In genomic region chr20:5947276-5947675, GRCh38 we compare ENCODE assay signal across 15 cellular contexts. TPM values are rescaled to one million over a fixed set of nuclear protein-coding genes. Genes with fewer than 3 reads are reported as not detected.
DNase-seq lines count a peak whose midpoint lies in the region; ATAC-seq, FAIRE-seq and TF ChIP-seq lines count a peak whose summit lies in the region.
"Had no signal": no experiment of that assay in that cellular context is flagged by ENCODE, and none has a peak within 500 bp of the region (broad histone marks: within the 10 kb centered on the region; RNA-seq: fewer than 3 reads in every experiment).

No MANE protein-coding gene starts in this region.

- peak overlapping the region in 2 of 7 donors; percentile 4 to 58 for H3K4me3 Mint-ChIP-seq in CD8-positive, alpha-beta memory T cell
- H3K4me3 Mint-ChIP-seq in activated T-cell treated with anti-CD3 and anti-CD28 coated beads, Interleukin-2, amount 50 U/mL, for 4 hours = peak overlapping the region; percentile 99

- peaks cover 32% of the 10 kb centered on the region for H3K4me1 ChIP-seq in CD8-positive, alpha-beta memory T cell (ENCODE audit: insufficient read depth, low read length)
- H3K4me1 ChIP-seq in neutrophil (ENCODE audit: control insufficient read depth in 1 of 2, insufficient read depth in 1 of 2, low read depth in 1 of 2, low read length in 1 of 2) = peaks cover 49 to 51% of the 10 kb centered on the region in 2 experiments
- no peaks in the 10 kb centered on the region for H3K4me1 ChIP-seq in mesenchymal stem cell (ENCODE audit: control insufficient read depth, insufficient read depth, low read depth, low read length)
- H3K4me1 ChIP-seq in gastroesophageal sphincter = peaks cover 0 to 27% (median 13%) of the 10 kb centered on the region in 3 donors

- H2BK15ac ChIP-seq in mesenchymal stem cell (ENCODE audit: low read depth, poor library complexity, severe bottlenecking) = no peak overlapping the region

- CTCF ChIA-PET in CD8-positive, alpha-beta memory T cell (lab: Charles Lee) = no interaction called here

- H3K9ac ChIP-seq in mesenchymal stem cell (ENCODE audit: low read length) = no peak overlapping the region

- H3K36me3 Mint-ChIP-seq in CD8-positive, alpha-beta memory T cell = peaks cover 0 to 68% (median 28%) of the 10 kb centered on the region in 3 donors
- H3K36me3 Mint-ChIP-seq in activated T-cell treated with anti-CD3 and anti-CD28 coated beads, Interleukin-2, amount 50 U/mL, for 4 hours (ENCODE audit: insufficient read depth) = peaks cover 53% of the 10 kb centered on the region

- peaks cover 30% of the 10 kb centered on the region for H3K79me1 ChIP-seq in mesenchymal stem cell (replicated peaks; ENCODE audit: low read length, poor library complexity, severe bottlenecking)

- H3K14ac ChIP-seq in mesenchymal stem cell (ENCODE audit: low read length in 2 of 2) = no peak overlapping the region

- whole genome bisulfite sequencing in mesenchymal stem cell = 94% methylated on average over 6 of the region's 6 CpGs
- 84% methylated on average over 5 to 6 of the region's 6 CpGs for WGBS in gastroesophageal sphincter (ENCODE audit: low coverage in 1 of 2), 2 donors

- no peaks in the 10 kb centered on the region for H3K27me3 ChIP-seq in CD8-positive, alpha-beta memory T cell (ENCODE audit: insufficient read depth, low read length, poor library complexity, severe bottlenecking)
- H3K27me3 ChIP-seq in neutrophil = no peaks in the 10 kb centered on the region
- no peaks in the 10 kb centered on the region for H3K27me3 ChIP-seq in mesenchymal stem cell (ENCODE audit: control insufficient read depth in 1 of 2, insufficient read depth in 1 of 2, low read length in 2 of 2)
- no peaks in the 10 kb centered on the region for H3K27me3 ChIP-seq in gastroesophageal sphincter
- H3K27me3 ChIP-seq: spleen had no signal

- H3K4ac ChIP-seq in mesenchymal stem cell (ENCODE audit: low read depth in 1 of 2, low read length in 2 of 2) = no peak overlapping the region

- FAIRE-seq in HTR-8/SVneo (lab: Jason Lieb, UNC) = peak; percentile 13
- FAIRE-seq: GM19239, H54 had no signal

- H2BK120ac ChIP-seq in mesenchymal stem cell (ENCODE audit: low read depth, low read length) = no peak overlapping the region

- H3K18ac ChIP-seq in mesenchymal stem cell (ENCODE audit: low read depth in 1 of 2, low read length in 2 of 2) = no peak overlapping the region

- no peak overlapping the region for H2AK5ac ChIP-seq in mesenchymal stem cell (ENCODE audit: low read length, severe bottlenecking)

- POLR2A ChIA-PET in CD8-positive, alpha-beta memory T cell (lab: Charles Lee) = no interaction called here

- H3K27ac Mint-ChIP-seq in CD8-positive, alpha-beta memory T cell = peak overlapping the region; percentile 14 to 79 (median 52)

- H3K4me1 Mint-ChIP-seq in CD8-positive, alpha-beta memory T cell = peaks cover 48 to 60% (median 57%) of the 10 kb centered on the region in 3 donors
- peaks cover 54% of the 10 kb centered on the region for H3K4me1 Mint-ChIP-seq in activated T-cell treated with anti-CD3 and anti-CD28 coated beads, Interleukin-2, amount 50 U/mL, for 4 hours (ENCODE audit: low read depth)

- no peak overlapping the region for H3K4me2 ChIP-seq in mesenchymal stem cell (ENCODE audit: low read length, poor library complexity, severe bottlenecking)

- H3K23ac ChIP-seq in mesenchymal stem cell (ENCODE audit: low read length in 2 of 2) = no peak overlapping the region

- no peak overlapping the region for H3K27ac ChIP-seq in CD8-positive, alpha-beta memory T cell (ENCODE audit: low read depth, low read length)
- peak overlapping the region; percentile 67 for H3K27ac ChIP-seq in neutrophil
- no peak overlapping the region for H3K27ac ChIP-seq in mesenchymal stem cell (ENCODE audit: low read length, poor library complexity, severe bottlenecking)
- no peak overlapping the region for H3K27ac ChIP-seq in gastroesophageal sphincter
- H3K27ac ChIP-seq: coronary artery had no signal

- H4K8ac ChIP-seq in mesenchymal stem cell (ENCODE audit: low read length) = no peak overlapping the region

- H3K36me3 ChIP-seq in CD8-positive, alpha-beta memory T cell (ENCODE audit: insufficient read depth, low read length) = peaks cover 26% of the 10 kb centered on the region
- H3K36me3 ChIP-seq in neutrophil (peaks cover 39% of the 10 kb centered on the region), mesenchymal stem cell (ENCODE audit: control insufficient read depth in 1 of 2, insufficient read depth in 2 of 2, low read depth in 1 of 2, low read length in 2 of 2) (peaks cover 11 to 55% of the 10 kb centered on the region in 2 experiments), gastroesophageal sphincter (peaks cover 6 to 60% of the 10 kb centered on the region in 2 donors)

- peak in 1 of 2 donors; percentile 11 for ATAC-seq in activated T-cell treated with anti-CD3 and anti-CD28 coated beads, Interleukin-2, amount 50 U/mL, for 4 hours
- no peak for ATAC-seq in HG03378 (IDR thresholded peaks at IDR 0.05; ENCODE audit: unreplicated experiment)
- ATAC-seq in gastroesophageal sphincter = no peak

- H3K9me3 ChIP-seq in CD8-positive, alpha-beta memory T cell (ENCODE audit: low read length) = no peaks in the 10 kb centered on the region
- H3K9me3 ChIP-seq in neutrophil = no peaks in the 10 kb centered on the region
- no peaks in the 10 kb centered on the region for H3K9me3 ChIP-seq in mesenchymal stem cell (ENCODE audit: control insufficient read depth, low read length)
- H3K9me3 ChIP-seq in gastroesophageal sphincter = no peaks in the 10 kb centered on the region
- H3K9me3 ChIP-seq: Caco-2, spleen had no signal

- no peak for DNase-seq in CD8-positive, alpha-beta memory T cell
- DNase-seq in HTR-8/SVneo (ENCODE audit: insufficient read length, low spot score) (no peak), GM10266 (ENCODE audit: extremely low spot score) (no peak), mesenchymal stem cell (no peak)
- no peak for DNase-seq in activated T-cell treated with anti-CD3 and anti-CD28 coated beads, Interleukin-2, amount 50 U/mL, for 4 hours
- DNase-seq: activated gamma-delta T cell, Caco-2, NCI-H187, spleen had no signal

- H2AFZ ChIP-seq in mesenchymal stem cell (ENCODE audit: low read depth, low read length) = no peak overlapping the region

- no peak overlapping the region for H2BK5ac ChIP-seq in mesenchymal stem cell (ENCODE audit: low read depth, low read length, poor library complexity, severe bottlenecking)

- no peak for TF ChIP-seq EP300 in gastroesophageal sphincter (IDR thresholded peaks at IDR 0.05)

- TF ChIP-seq CTCF in neutrophil (IDR thresholded peaks at IDR 0.05) (no peak), GM10266 (IDR thresholded peaks at IDR 0.05; ENCODE audit: control insufficient read depth, insufficient read depth, low read depth, missing control alignments) (no peak), gastroesophageal sphincter (IDR thresholded peaks at IDR 0.05) (no peak)

- no peak for TF ChIP-seq POLR2A in gastroesophageal sphincter (IDR thresholded peaks at IDR 0.05)

- no peak overlapping the region for H3K4me3 ChIP-seq in CD8-positive, alpha-beta memory T cell (ENCODE audit: low read length)
- no peak overlapping the region for H3K4me3 ChIP-seq in neutrophil (ENCODE audit: low read depth in 1 of 2, low read length in 1 of 2)
- no peak overlapping the region for H3K4me3 ChIP-seq in mesenchymal stem cell (ENCODE audit: insufficient read depth in 1 of 2, low read depth in 1 of 2, low read length in 2 of 2)
- H3K4me3 ChIP-seq in gastroesophageal sphincter = no peak overlapping the region
- H3K4me3 ChIP-seq: coronary artery, spleen had no signal

- H4K91ac ChIP-seq in mesenchymal stem cell (ENCODE audit: low read length) = no peak overlapping the region

- H2BK12ac ChIP-seq in mesenchymal stem cell (ENCODE audit: low read length in 2 of 2) = no peak overlapping the region

- H3K9me3 Mint-ChIP-seq in CD8-positive, alpha-beta memory T cell = peaks cover 0 to 2% (median 0%) of the 10 kb centered on the region in 5 donors
- H3K9me3 Mint-ChIP-seq in activated T-cell treated with anti-CD3 and anti-CD28 coated beads, Interleukin-2, amount 50 U/mL, for 4 hours = no peaks in the 10 kb centered on the region

- H3K27me3 Mint-ChIP-seq in CD8-positive, alpha-beta memory T cell = peaks cover 0 to 5% of the 10 kb centered on the region in 2 donors
- no peaks in the 10 kb centered on the region for H3K27me3 Mint-ChIP-seq in activated T-cell treated with anti-CD3 and anti-CD28 coated beads, Interleukin-2, amount 50 U/mL, for 4 hours (ENCODE audit: low read depth)

RNA-seq across cellular contexts. Expression of gene TRMT6, which starts 3.1 kb away (rescaled TPM):
- total RNA-seq in CD8-positive, alpha-beta memory T cell = 10 to 100 TPM; 35.8 to 38.5 TPM
- polyA plus RNA-seq in CD8-positive, alpha-beta memory T cell = 14.6 TPM
- total RNA-seq in activated T-cell treated with anti-CD3 and anti-CD28 coated beads, Interleukin-2, amount 50 U/mL, for 4 hours = 10 to 100 TPM; 45.3 to 47.5 (median 45.8) TPM
- polyA plus RNA-seq in mesenchymal stem cell (2013, experiment 1 of 2) = 11.9 TPM
- polyA plus RNA-seq in mesenchymal stem cell (2013, experiment 2 of 2) = 12.2 TPM
- total RNA-seq in gastroesophageal sphincter = 10 to 100 TPM in 3 of 4 donors, 1 to 10 TPM in 1; 9.5 to 13.6 (median 12.5) TPM

RNA-seq across cellular contexts. Expression of gene MCM8, which starts 3.2 kb away (rescaled TPM):
- 10 to 100 TPM; 31.9 to 33.8 TPM for total RNA-seq in CD8-positive, alpha-beta memory T cell
- polyA plus RNA-seq in CD8-positive, alpha-beta memory T cell = 0.35 TPM
- 10 to 100 TPM; 19.7 to 27.3 (median 20.1) TPM for total RNA-seq in activated T-cell treated with anti-CD3 and anti-CD28 coated beads, Interleukin-2, amount 50 U/mL, for 4 hours
- 3.2 TPM for polyA plus RNA-seq in mesenchymal stem cell (2013, experiment 1 of 2)
- polyA plus RNA-seq in mesenchymal stem cell (2013, experiment 2 of 2) = 3.2 TPM
- total RNA-seq in gastroesophageal sphincter = 1 to 10 TPM; 4.6 to 7.4 (median 6.0) TPM

RNA-seq across cellular contexts. Expression of gene CHGB, which starts 36.0 kb away (rescaled TPM):
- under 1 TPM; 0.13 to 0.20 TPM for total RNA-seq in CD8-positive, alpha-beta memory T cell
- polyA plus RNA-seq in CD8-positive, alpha-beta memory T cell = not detected
- under 1 TPM in 2 of 3 donors, not detected in 1; 0.08 to 0.20 TPM for total RNA-seq in activated T-cell treated with anti-CD3 and anti-CD28 coated beads, Interleukin-2, amount 50 U/mL, for 4 hours
- 0.19 TPM for polyA plus RNA-seq in mesenchymal stem cell (2013, experiment 1 of 2)
- polyA plus RNA-seq in mesenchymal stem cell (2013, experiment 2 of 2) = 0.12 TPM
- total RNA-seq in gastroesophageal sphincter = 1 to 10 TPM in 3 of 4 donors, under 1 TPM in 1; 0.89 to 1.6 (median 1.2) TPM

RNA-seq across cellular contexts. Expression of gene CRLS1, which starts 58.6 kb away (rescaled TPM):
- 10 to 100 TPM; 54.9 to 59.1 TPM for total RNA-seq in CD8-positive, alpha-beta memory T cell
- polyA plus RNA-seq in CD8-positive, alpha-beta memory T cell = 39.6 TPM
- total RNA-seq in activated T-cell treated with anti-CD3 and anti-CD28 coated beads, Interleukin-2, amount 50 U/mL, for 4 hours = 10 to 100 TPM; 61.1 to 72.6 (median 66.1) TPM
- polyA plus RNA-seq in mesenchymal stem cell (2013, experiment 1 of 2) = 39.4 TPM
- 39.3 TPM for polyA plus RNA-seq in mesenchymal stem cell (2013, experiment 2 of 2)
- 10 to 100 TPM; 28.0 to 56.5 (median 42.7) TPM for total RNA-seq in gastroesophageal sphincter
